In the genomic region with DNA sequence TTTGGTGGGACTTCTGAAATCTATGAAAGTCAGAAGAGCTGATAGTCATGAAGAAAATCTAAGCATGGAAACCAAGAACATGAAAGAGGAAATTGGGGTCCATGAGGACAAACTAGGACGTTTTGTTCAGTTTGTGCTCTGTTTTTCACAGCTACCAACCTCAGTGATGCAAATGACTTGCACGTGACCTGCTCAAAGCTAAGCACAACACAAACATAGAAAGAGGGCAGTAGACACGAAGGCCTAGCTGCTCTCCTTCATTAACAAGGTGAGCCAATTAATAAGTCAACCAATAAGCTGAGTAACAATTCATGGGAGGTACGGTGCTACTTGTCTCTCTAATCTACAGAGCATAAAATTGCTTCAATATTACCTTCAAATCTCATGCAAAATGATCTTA, we compare ENCODE assay signal across 21 cellular contexts.
"Had no signal": no experiment of that assay in that cellular context is flagged by ENCODE, and none has a peak within 500 bp of the region (broad histone marks: within the 10 kb centered on the region; RNA-seq: fewer than 3 reads in every experiment).

No MANE protein-coding gene starts in this region.

- H3K4me3 ChIP-seq: adrenal gland had no signal

- DNase-seq: activated B cell treated with CpG ODN at 0.5 μM for 24 hours; activated CD4-positive, alpha-beta T cell treated with anti-CD3 and anti-CD28 coated beads for 1 hour; activated CD4-positive, alpha-beta T cell treated with anti-CD3 and anti-CD28 coated beads, Interleukin-2, amount 10 ng/mL, durations not matched to agents 24 days and 14 days; activated CD8-positive, alpha-beta memory T cell treated with anti-CD3 and anti-CD28 coated beads, Interleukin-2, amount 50 U/mL, for 48 hours; activated CD8-positive, alpha-beta T cell treated with anti-CD3 and anti-CD28 coated beads for 36 hours; activated naive CD4-positive, alpha-beta T cell treated with anti-CD3 and anti-CD28 coated beads, Interleukin-2, amount 50 U/mL, for 16 hours; activated naive CD8-positive, alpha-beta T cell treated with anti-CD3 and anti-CD28 coated beads, Interleukin-2, amount 10 ng/mL, durations not matched to agents 7 days and 5 days; activated T-cell treated with anti-CD3 and anti-CD28 coated beads, Interleukin-2, amount 50 U/mL, for 1 hour; adrenal gland; anterior cingulate cortex; cerebellar nuclear complex; NCI-H1092; NCI-H1930; NCI-H2171; NCI-H2227 treated with DMSO at 0.1 percent for 48 hours; NCI-H446 treated with DMSO at 0.1 percent for 48 hours; NCI-H524 treated with DMSO at 0.1 percent for 48 hours; PC-3; T-cell; T-helper 2 cell; T1000 had no signal

- H3K27me3 ChIP-seq: adrenal gland had no signal

- H3K4me1 ChIP-seq: adrenal gland had no signal

- H3K36me3 ChIP-seq: adrenal gland had no signal

- H3K27ac ChIP-seq: adrenal gland had no signal

- ATAC-seq: activated CD8-positive, alpha-beta T cell treated with anti-CD3 and anti-CD28 coated beads for 36 hours; T-cell had no signal
